In genomic region chr6:99434702-99435530, GRCh38 we compare ENCODE assay signal across 8 cellular contexts. TPM values are rescaled to one million over a fixed set of nuclear protein-coding genes. Genes with fewer than 3 reads are reported as not detected.
A peak's percentile ranks its signal among the peaks of the same experiment; 100 is the strongest.
DNase-seq lines count a peak whose midpoint lies in the region; ATAC-seq and TF ChIP-seq lines count a peak whose summit lies in the region.

No MANE protein-coding gene starts in this region.

- H3K4me1 ChIP-seq in colonic mucosa (no peaks in the 10 kb centered on the region), mucosa of descending colon (ENCODE audit: low read depth) (peaks cover 3% of the 10 kb centered on the region)

- no peak overlapping the region for H3K27ac ChIP-seq in colonic mucosa

- TF ChIP-seq CTCF in colonic mucosa (IDR thresholded peaks at IDR 0.05) (peak; percentile 76), mucosa of descending colon (IDR thresholded peaks at IDR 0.05) (peak; percentile 40)

- no peaks in the 10 kb centered on the region for H3K36me3 ChIP-seq in colonic mucosa
- H3K36me3 ChIP-seq in mucosa of descending colon (ENCODE audit: low read depth) = no peaks in the 10 kb centered on the region

- H3K9me3 ChIP-seq in colonic mucosa (no peaks in the 10 kb centered on the region), mucosa of descending colon (no peaks in the 10 kb centered on the region)

- intact Hi-C loops in Right ventricle myocardium inferior (cut with DNase I) = no loop called here
- intact Hi-C loops in cardiac septum (cut with DNase I) = no loop called here
- intact Hi-C loops in colonic mucosa (cut with DNase I) = no loop called here
- intact Hi-C loops in mucosa of descending colon (cut with DNase I, micrococcal nuclease) = no loop called here

- H3K9ac ChIP-seq in colonic mucosa (ENCODE audit: low read depth in 2 of 2, low read length in 2 of 2) = no peak overlapping the region

- H3K4me3 ChIP-seq in colonic mucosa (no peak overlapping the region), mucosa of descending colon (no peak overlapping the region)

- DNase-seq in Right ventricle myocardium inferior (ENCODE audit: missing footprints) (no peak), cardiac septum (ENCODE audit: low spot score) (no peak), NCI-H2227 (lab: John Stamatoyannopoulos, UW; ENCODE audit: unreplicated experiment) (peak; percentile 19), colonic mucosa (no peak), mucosa of descending colon (no peak), NCI-H446 treated with DMSO at 0.1 percent for 48 hours (lab: John Stamatoyannopoulos, UW) (no peak), NCI-H2081 treated with DMSO at 0.1 percent for 48 hours (lab: John Stamatoyannopoulos, UW) (no peak)

- H3K27me3 ChIP-seq in colonic mucosa = no peaks in the 10 kb centered on the region

- ATAC-seq in Right ventricle myocardium inferior = peak; percentile 13
- peak; percentile 80 for ATAC-seq in HG02678 (IDR thresholded peaks at IDR 0.05; ENCODE audit: unreplicated experiment)
- peak; percentile 58 for ATAC-seq in mucosa of descending colon

RNA-seq across cellular contexts. Expression of gene PNISR, which starts 9.8 kb away (rescaled TPM):
- total RNA-seq in Right ventricle myocardium inferior = 43.8 TPM
- total RNA-seq in cardiac septum = 63.7 TPM
- total RNA-seq in colonic mucosa = 10 to 100 TPM; 58.5 to 61.4 TPM
- 100 to 1,000 TPM in 2 of 3 donors, 10 to 100 TPM in 1; 77.4 to 121 (median 105) TPM for total RNA-seq in mucosa of descending colon

RNA-seq across cellular contexts. Expression of gene COQ3, which starts 40.9 kb away (rescaled TPM):
- total RNA-seq in Right ventricle myocardium inferior (31.4 TPM), cardiac septum (20.7 TPM), colonic mucosa (10 to 100 TPM in 1 of 2 donors, 1 to 10 TPM in 1; 8.5 to 15.9 TPM), mucosa of descending colon (10 to 100 TPM in 1 of 3 donors, 1 to 10 TPM in 2; 8.9 to 12.6 (median 9.5) TPM)

Comparison
In these comparisons a context has a peak if more than half of its experiments do, and no peak if none do; other contexts are left out.
1. ATAC-seq: peak in every context shown above with its lines; median percentile 80 in HG02678; 58 in mucosa of descending colon; 13 in Right ventricle myocardium inferior.